ENCODE assay signal across 35 cellular contexts in the genomic region with DNA sequence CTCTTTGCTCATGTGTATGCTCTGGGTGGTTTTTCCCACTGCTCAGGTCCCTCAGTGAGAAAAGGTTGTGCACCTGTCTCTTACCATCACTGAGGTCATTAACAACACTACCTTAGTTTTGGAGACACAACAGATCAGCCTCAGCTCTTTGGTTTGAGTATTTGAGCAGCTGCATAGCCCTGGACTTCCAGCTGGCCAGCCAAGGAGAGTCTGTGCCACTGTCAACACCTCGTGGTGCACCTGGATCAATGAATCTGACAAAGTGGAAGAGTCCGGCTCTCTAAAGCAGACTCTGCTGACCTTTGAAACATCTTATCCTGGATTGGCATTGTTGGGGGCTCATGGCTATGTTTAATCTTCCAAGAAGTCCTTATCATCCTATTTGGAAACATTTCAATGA. TPM values are rescaled to one million over a fixed set of nuclear protein-coding genes. Genes with fewer than 3 reads are reported as not detected.
"Had no signal": no experiment of that assay in that cellular context is flagged by ENCODE, and none has a peak within 500 bp of the region (broad histone marks: within the 10 kb centered on the region; RNA-seq: fewer than 3 reads in every experiment).

No MANE protein-coding gene starts in this region.

- H3K4me3 Mint-ChIP-seq: activated CD4-positive, alpha-beta memory T cell treated with anti-CD3 and anti-CD28 coated beads for 36 hours; activated CD4-positive, alpha-beta T cell treated with anti-CD3 and anti-CD28 coated beads, Interleukin-2, amount 10 ng/mL, durations not matched to agents 24 days and 14 days; activated naive CD4-positive, alpha-beta T cell treated with anti-CD3 and anti-CD28 coated beads, Interleukin-2, amount 10 ng/mL, durations not matched to agents 7 days and 5 days; activated naive CD8-positive, alpha-beta T cell treated with anti-CD3 and anti-CD28 coated beads, Interleukin-2, amount 10 ng/mL, durations not matched to agents 7 days and 5 days; activated T-helper 1 cell treated with anti-CD3 and anti-CD28 coated beads, Interleukin-12 subunit alpha, Interleukin-12 subunit beta, Interleukin-2, Interleukin-4 antibody, amounts not matched to agents 30 ng/mL and 10 ng/mL and 1 ng/mL, durations not matched to agents 14 hours and 24 hours and 36 hours; effector memory CD8-positive, alpha-beta T cell; nephron had no signal

- H3K36me3 ChIP-seq: ascending aorta, brain microvascular endothelial cell, gastrocnemius medialis, left ventricle myocardium inferior, neutrophil, right lobe of liver, transverse colon had no signal

- DNase-seq: activated CD4-positive, alpha-beta memory T cell treated with anti-CD3 and anti-CD28 coated beads for 36 hours; activated CD4-positive, alpha-beta T cell treated with anti-CD3 and anti-CD28 coated beads, Interleukin-2, amount 10 ng/mL, durations not matched to agents 24 days and 14 days; activated CD4-positive, CD25-positive, alpha-beta regulatory T cell treated with anti-CD3 and anti-CD28 coated beads, Interleukin-2, amount 50 U/mL, for 72 hours; activated CD8-positive, alpha-beta memory T cell treated with anti-CD3 and anti-CD28 coated beads, Interleukin-2, amount 50 U/mL, for 4 hours; activated effector memory CD4-positive, alpha-beta T cell treated with anti-CD3 and anti-CD28 coated beads, Interleukin-2, amount 50 U/mL, for 16 hours; activated naive CD4-positive, alpha-beta T cell treated with anti-CD3 and anti-CD28 coated beads, Interleukin-2, amount 10 ng/mL, durations not matched to agents 7 days and 5 days; activated naive CD8-positive, alpha-beta T cell treated with anti-CD3 and anti-CD28 coated beads, Interleukin-2, amount 10 ng/mL, durations not matched to agents 7 days and 5 days; activated T-cell treated with anti-CD3 and anti-CD28 coated beads, Interleukin-2, amount 50 U/mL, for 1 hour; brain microvascular endothelial cell; caudate nucleus; cortex of kidney; effector memory CD8-positive, alpha-beta T cell; erythroblast; gastrocnemius medialis; glutamatergic neuron; islet precursor cell; left ventricle myocardium inferior; right lobe of liver; stimulated activated CD4-positive, alpha-beta T cell treated with anti-CD3 and anti-CD28 coated beads, Interleukin-2, amount 100 ng/mL, for 48 hours; stimulated activated naive CD4-positive, alpha-beta T cell treated with Interleukin-2 at 50 U/mL for 16 hours; testis; transverse colon had no signal

- FAIRE-seq: urothelium cell line had no signal

- H3K27me3 Mint-ChIP-seq: activated CD4-positive, alpha-beta T cell treated with anti-CD3 and anti-CD28 coated beads, Interleukin-2, amount 10 ng/mL, durations not matched to agents 24 days and 14 days had no signal

- H3K27ac Mint-ChIP-seq: activated CD4-positive, alpha-beta memory T cell treated with anti-CD3 and anti-CD28 coated beads for 36 hours; activated CD4-positive, alpha-beta T cell treated with anti-CD3 and anti-CD28 coated beads, Interleukin-2, amount 10 ng/mL, durations not matched to agents 24 days and 14 days; activated naive CD4-positive, alpha-beta T cell treated with anti-CD3 and anti-CD28 coated beads, Interleukin-2, amount 10 ng/mL, durations not matched to agents 7 days and 5 days; activated naive CD8-positive, alpha-beta T cell treated with anti-CD3 and anti-CD28 coated beads, Interleukin-2, amount 10 ng/mL, durations not matched to agents 7 days and 5 days; activated T-helper 1 cell treated with anti-CD3 and anti-CD28 coated beads, Interleukin-12 subunit alpha, Interleukin-12 subunit beta, Interleukin-2, Interleukin-4 antibody, amounts not matched to agents 30 ng/mL and 10 ng/mL and 1 ng/mL, durations not matched to agents 14 hours and 24 hours and 36 hours; effector memory CD8-positive, alpha-beta T cell; nephron; progenitor cell of endocrine pancreas had no signal

- H3K27me3 ChIP-seq: ascending aorta, brain microvascular endothelial cell, gastrocnemius medialis, hepatocyte, right lobe of liver, testis, transverse colon had no signal

- H3K4me3 ChIP-seq: ascending aorta, gastrocnemius medialis, hepatocyte, left ventricle myocardium inferior, lung, right lobe of liver, testis, transverse colon had no signal

- H3K4me1 Mint-ChIP-seq: activated CD4-positive, alpha-beta T cell treated with anti-CD3 and anti-CD28 coated beads, Interleukin-2, amount 10 ng/mL, durations not matched to agents 24 days and 14 days; activated naive CD4-positive, alpha-beta T cell treated with anti-CD3 and anti-CD28 coated beads, Interleukin-2, amount 10 ng/mL, durations not matched to agents 7 days and 5 days; activated naive CD8-positive, alpha-beta T cell treated with anti-CD3 and anti-CD28 coated beads, Interleukin-2, amount 10 ng/mL, durations not matched to agents 7 days and 5 days; nephron had no signal

- H3K36me3 Mint-ChIP-seq: activated naive CD4-positive, alpha-beta T cell treated with anti-CD3 and anti-CD28 coated beads, Interleukin-2, amount 10 ng/mL, durations not matched to agents 7 days and 5 days; activated naive CD8-positive, alpha-beta T cell treated with anti-CD3 and anti-CD28 coated beads, Interleukin-2, amount 10 ng/mL, durations not matched to agents 7 days and 5 days had no signal

RNA-seq across cellular contexts. Expression of a gene that starts 50.8 kb away (rescaled TPM):
- total RNA-seq: activated naive CD8-positive, alpha-beta T cell treated with anti-CD3 and anti-CD28 coated beads, Interleukin-2, amount 10 ng/mL, durations not matched to agents 7 days and 5 days; ascending aorta; chondrocyte; gastrocnemius medialis; left ventricle myocardium inferior; mucosa of gallbladder; osteocyte; renal cortical epithelial cell; skeletal muscle tissue had no signal
